ENCODE assay signal across 1 cellular context in genomic region chr7:91291902-91292301, GRCh38.
TF ChIP-seq lines count a peak whose summit lies in the region.

No MANE protein-coding gene starts in this region.

TF ChIP-seq in K562, 482 proteins besides CTCF, POLR2A, EP300 and RAD21:
- TF ChIP-seq VEZF1 (CRISPR knock-in tag; IDR thresholded peaks at IDR 0.05) (no peak), ZNF184 (CRISPR knock-in tag; IDR thresholded peaks at IDR 0.05) (no peak), ZNF282 (CRISPR knock-in tag; IDR thresholded peaks at IDR 0.05) (no peak), MCM7 (IDR thresholded peaks at IDR 0.05) (no peak), TAL1 (IDR thresholded peaks at IDR 0.05) (no peak), ATF4 (CRISPR knock-in tag; IDR thresholded peaks at IDR 0.05) (no peak), ZNF347 (CRISPR knock-in tag; IDR thresholded peaks at IDR 0.05; ENCODE audit: low read depth) (no peak), HNRNPK (IDR thresholded peaks at IDR 0.05; ENCODE audit: low read depth, low read length, poor library complexity, severe bottlenecking) (no peak), SREBF1 (IDR thresholded peaks at IDR 0.05; ENCODE audit: borderline replicate concordance, low read depth, low read length) (no peak), COPS2 (conservative IDR thresholded peaks at IDR 0.05) (no peak), SNRNP70 (optimal IDR thresholded peaks at IDR 0.05; ENCODE audit: low read depth, low read length) (no peak), RERE (CRISPR knock-in tag; IDR thresholded peaks at IDR 0.05; ENCODE audit: borderline replicate concordance) (no peak)
